Comparison of ENCODE assay signal across 8 cellular contexts in the genomic region with DNA sequence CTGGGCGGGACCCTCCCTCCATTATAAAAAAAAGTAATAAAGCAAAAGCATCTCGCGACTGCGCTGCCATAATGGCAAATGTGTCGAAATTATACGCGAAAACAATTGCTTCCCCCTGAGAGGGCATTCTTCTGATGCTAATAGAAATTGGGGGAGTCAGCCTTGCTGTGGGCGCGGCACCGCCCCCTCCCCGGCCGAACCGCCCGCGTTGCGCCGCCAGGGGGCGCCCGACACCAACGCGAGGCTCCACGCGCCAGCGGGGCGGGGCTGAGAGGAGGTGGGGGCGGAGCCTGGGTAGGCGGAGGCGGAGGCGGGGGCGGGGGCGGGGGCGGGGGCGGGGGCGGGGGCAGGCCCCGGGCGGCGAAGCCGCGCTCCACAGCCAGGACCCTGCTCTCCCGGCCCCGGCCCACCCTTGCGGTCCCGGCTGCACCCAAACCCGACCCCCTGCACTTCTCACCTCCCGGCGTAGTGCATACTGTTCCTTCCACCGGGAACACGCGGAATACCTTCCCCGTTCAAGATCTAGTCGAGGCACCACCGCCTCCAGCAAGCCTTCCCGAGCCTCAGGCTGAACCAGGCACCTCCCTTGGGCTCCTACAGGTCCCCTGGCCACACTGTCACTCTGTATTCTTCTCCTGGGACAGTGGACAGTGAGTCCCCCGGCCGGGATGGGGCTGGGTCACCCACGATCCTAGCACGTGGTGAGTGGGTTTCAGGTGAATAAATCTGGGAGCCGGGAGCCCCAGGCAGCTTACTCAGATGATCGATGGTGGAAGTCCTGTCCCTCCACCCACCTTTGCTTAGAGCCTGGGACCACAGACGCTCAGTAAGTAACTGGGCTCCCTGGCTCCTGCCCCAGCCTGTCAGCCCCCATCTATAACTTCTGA. TPM values are rescaled to one million over a fixed set of nuclear protein-coding genes. Genes with fewer than 3 reads are reported as not detected.
DNase-seq lines count a peak whose midpoint lies in the region; ATAC-seq and TF ChIP-seq lines count a peak whose summit lies in the region.

No MANE protein-coding gene starts in this region.

- in situ Hi-C loops in SK-MEL-5 (cut with HindIII; ENCODE audit: low pct_unique_long_range_greater_than_20kb, low sequenced_read_pairs) = no loop called here

- DNase-seq in NCI-H2029 (lab: John Stamatoyannopoulos, UW) (peak; percentile 38), NCI-H2029 treated with DMSO at 0.1 percent for 48 hours (lab: John Stamatoyannopoulos, UW) (no peak), SK-MEL-5 (ENCODE audit: low read depth, low spot score) (peak; percentile 73)
- peak; percentile 69 to 94 (median 85) for DNase-seq in activated naive CD4-positive, alpha-beta T cell (lab: John Stamatoyannopoulos, UW)

- no peak for TF ChIP-seq POLR2A in gastroesophageal sphincter (IDR thresholded peaks at IDR 0.05)

- H3K27ac ChIP-seq in HUES48 (ENCODE audit: low read depth, low read length) (peak overlapping the region; percentile 88), gastroesophageal sphincter (peak overlapping the region in 3 of 4 donors; percentile 66 to 69 (median 66)), stomach smooth muscle (ENCODE audit: low read length) (no peak overlapping the region)

- H3K27me3 ChIP-seq in HUES48 (ENCODE audit: control insufficient read depth, insufficient read depth, low read length) (peaks cover 16% of the 10 kb centered on the region), gastroesophageal sphincter (no peaks in the 10 kb centered on the region), neuron (ENCODE audit: insufficient read depth, low read length) (peaks cover 15% of the 10 kb centered on the region), stomach smooth muscle (ENCODE audit: control insufficient read depth in 1 of 2, insufficient read depth in 2 of 2, low read length in 2 of 2) (peaks cover 0 to 4% of the 10 kb centered on the region in 2 donors)

- H3K36me3 ChIP-seq in HUES48 (ENCODE audit: control insufficient read depth, insufficient read depth, low read length) (no peaks in the 10 kb centered on the region), gastroesophageal sphincter (no peaks in the 10 kb centered on the region), neuron (ENCODE audit: insufficient read depth, low read length) (no peaks in the 10 kb centered on the region), stomach smooth muscle (ENCODE audit: control insufficient read depth in 2 of 2, insufficient read depth in 2 of 2, low read length in 2 of 2) (no peaks in the 10 kb centered on the region)

- H3K4me3 ChIP-seq in HUES48 (ENCODE audit: low read depth, low read length) (peak overlapping the region; percentile 83), gastroesophageal sphincter (peak overlapping the region; percentile 34 to 65), neuron (ENCODE audit: low read length) (peak overlapping the region; percentile 61), stomach smooth muscle (ENCODE audit: low read length in 2 of 2) (peak overlapping the region; percentile 73 to 81)

- H3K4me1 ChIP-seq in HUES48 (ENCODE audit: control insufficient read depth, insufficient read depth, low read length) (peaks cover 7% of the 10 kb centered on the region; the same call in 1 of the 2 replicates), gastroesophageal sphincter (peaks cover 0 to 54% (median 18%) of the 10 kb centered on the region in 3 donors), neuron (ENCODE audit: insufficient read depth, low read length) (peaks cover 6% of the 10 kb centered on the region), stomach smooth muscle (ENCODE audit: control insufficient read depth, insufficient read depth, low read length) (peaks cover 24% of the 10 kb centered on the region)

- H2AFZ ChIP-seq in neuron (ENCODE audit: low read depth, low read length) = peak overlapping the region; percentile 91

- peak; percentile 85 for ATAC-seq in gastroesophageal sphincter

- no peak for TF ChIP-seq EP300 in gastroesophageal sphincter (IDR thresholded peaks at IDR 0.05)

- TF ChIP-seq CTCF in gastroesophageal sphincter (IDR thresholded peaks at IDR 0.05) = peak in 3 of 4 experiments; percentile 89 to 98 (median 94)

- no peak overlapping the region for H3K9ac ChIP-seq in HUES48 (ENCODE audit: low read depth, low read length)
- peak overlapping the region; percentile 29 to 55 for H3K9ac ChIP-seq in stomach smooth muscle (ENCODE audit: low read length in 2 of 2)

- WGBS in gastroesophageal sphincter (ENCODE audit: low coverage in 1 of 2), 2 donors = 3% methylated on average over 10 to 13 of the region's 60 CpGs

- H3K9me3 ChIP-seq in HUES48 (ENCODE audit: control insufficient read depth, insufficient read depth, low read length) = no peaks in the 10 kb centered on the region
- H3K9me3 ChIP-seq in gastroesophageal sphincter = no peaks in the 10 kb centered on the region
- H3K9me3 ChIP-seq in neuron (ENCODE audit: low read length) = no peaks in the 10 kb centered on the region
- no peaks in the 10 kb centered on the region for H3K9me3 ChIP-seq in stomach smooth muscle (ENCODE audit: control insufficient read depth in 2 of 2, low read length in 2 of 2)

RNA-seq across cellular contexts. Expression of gene UPK3A, which starts 15.5 kb away (rescaled TPM):
- not detected in 2 replicates for total RNA-seq in SK-MEL-5 (2014; rRNA removed; shearing (Covaris generic))
- not detected in 2 replicates for polyA plus RNA-seq in SK-MEL-5 (2015; cell fraction: cytosol; rRNA removed)
- not detected in 2 replicates for polyA plus RNA-seq in SK-MEL-5 (2015; cell fraction: nucleus; rRNA removed)
- total RNA-seq in gastroesophageal sphincter = not detected

RNA-seq across cellular contexts. Expression of gene KIAA0930, which starts 28.5 kb away (rescaled TPM):
- total RNA-seq in SK-MEL-5 (2014; rRNA removed; shearing (Covaris generic)) = 96.0 and 102 TPM in 2 replicates
- polyA plus RNA-seq in SK-MEL-5 (2015; cell fraction: cytosol; rRNA removed) = 94.6 and 124 TPM in 2 replicates
- 54.6 and 63.3 TPM in 2 replicates for polyA plus RNA-seq in SK-MEL-5 (2015; cell fraction: nucleus; rRNA removed)
- 10 to 100 TPM; 26.1 to 54.2 (median 37.3) TPM for total RNA-seq in gastroesophageal sphincter

RNA-seq across cellular contexts. Expression of gene FAM118A, which starts 40.5 kb away (rescaled TPM):
- 18.2 and 29.2 TPM in 2 replicates for total RNA-seq in SK-MEL-5 (2014; rRNA removed; shearing (Covaris generic))
- 27.6 and 29.4 TPM in 2 replicates for polyA plus RNA-seq in SK-MEL-5 (2015; cell fraction: cytosol; rRNA removed)
- polyA plus RNA-seq in SK-MEL-5 (2015; cell fraction: nucleus; rRNA removed) = 156 and 203 TPM in 2 replicates
- total RNA-seq in gastroesophageal sphincter = 10 to 100 TPM; 17.4 to 82.9 (median 29.6) TPM
